3 cellular contexts compared by ENCODE assay signal in genomic region chr16:69886726-69887125, GRCh38.
TF ChIP-seq lines count a peak whose summit lies in the region.

No MANE protein-coding gene starts in this region.

TF ChIP-seq in HepG2, 621 proteins besides CTCF, POLR2A, EP300 and RAD21:
- TF ChIP-seq KLF9 (CRISPR knock-in tag; IDR thresholded peaks at IDR 0.05; ENCODE audit: low read depth): no peak
- TF ChIP-seq MAFK (conservative IDR thresholded peaks at IDR 0.05 in 1 of 2, IDR thresholded peaks at IDR 0.05 in 1 of 2; ENCODE audit: low read length in 2 of 2): peak; percentile 89 to 94
- peak; percentile 92 for TF ChIP-seq MAFF (IDR thresholded peaks at IDR 0.05; ENCODE audit: low read depth, low read length)
- TF ChIP-seq ZNF570 (CRISPR knock-in tag; IDR thresholded peaks at IDR 0.05; ENCODE audit: borderline replicate concordance): no peak
- TF ChIP-seq, protein P1, sequence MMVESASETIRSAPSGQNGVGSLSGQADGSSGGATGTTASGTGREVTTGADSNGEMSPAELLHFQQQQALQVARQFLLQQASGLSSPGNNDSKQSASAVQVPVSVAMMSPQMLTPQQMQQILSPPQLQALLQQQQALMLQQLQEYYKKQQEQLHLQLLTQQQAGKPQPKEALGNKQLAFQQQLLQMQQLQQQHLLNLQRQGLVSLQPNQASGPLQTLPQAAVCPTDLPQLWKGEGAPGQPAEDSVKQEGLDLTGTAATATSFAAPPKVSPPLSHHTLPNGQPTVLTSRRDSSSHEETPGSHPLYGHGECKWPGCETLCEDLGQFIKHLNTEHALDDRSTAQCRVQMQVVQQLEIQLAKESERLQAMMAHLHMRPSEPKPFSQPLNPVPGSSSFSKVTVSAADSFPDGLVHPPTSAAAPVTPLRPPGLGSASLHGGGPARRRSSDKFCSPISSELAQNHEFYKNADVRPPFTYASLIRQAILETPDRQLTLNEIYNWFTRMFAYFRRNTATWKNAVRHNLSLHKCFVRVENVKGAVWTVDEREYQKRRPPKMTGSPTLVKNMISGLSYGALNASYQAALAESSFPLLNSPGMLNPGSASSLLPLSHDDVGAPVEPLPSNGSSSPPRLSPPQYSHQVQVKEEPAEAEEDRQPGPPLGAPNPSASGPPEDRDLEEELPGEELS (CRISPR knock-in tag; IDR thresholded peaks at IDR 0.05): no peak
- no peak for TF ChIP-seq PHB2 (IDR thresholded peaks at IDR 0.05; ENCODE audit: partially characterized antibody)
- TF ChIP-seq POGZ (CRISPR knock-in tag; IDR thresholded peaks at IDR 0.05): no peak

TF ChIP-seq in IMR-90, 13 proteins besides CTCF, POLR2A, EP300 and RAD21:
- TF ChIP-seq RCOR1 (IDR thresholded peaks at IDR 0.05; ENCODE audit: insufficient replicate concordance, low read length) (no peak), MAFK (IDR thresholded peaks at IDR 0.05; ENCODE audit: low read depth, low read length) (peak; percentile 77), CHD1 (IDR thresholded peaks at IDR 0.05; ENCODE audit: low read depth, low read length) (no peak), SMC3 (IDR thresholded peaks at IDR 0.05; ENCODE audit: low read depth, low read length) (no peak)

TF ChIP-seq in GM23338, 12 proteins besides CTCF, POLR2A, EP300 and RAD21:
- TF ChIP-seq POLR2AphosphoS5 (IDR thresholded peaks at IDR 0.05; ENCODE audit: low read depth) (no peak), STAT1 (IDR thresholded peaks at IDR 0.05; ENCODE audit: unreplicated experiment) (no peak), NANOG (IDR thresholded peaks at IDR 0.05; ENCODE audit: borderline replicate concordance) (no peak), ZNF331 (CRISPR knock-in tag; IDR thresholded peaks at IDR 0.05; ENCODE audit: low read depth) (no peak), CREB1 (CRISPR knock-in tag; IDR thresholded peaks at IDR 0.05; ENCODE audit: low read depth) (no peak), EZH2 (IDR thresholded peaks at IDR 0.05; ENCODE audit: low read depth, unreplicated experiment) (no peak), EZH2phosphoT487 (IDR thresholded peaks at IDR 0.05; ENCODE audit: unreplicated experiment) (no peak), JUNB (IDR thresholded peaks at IDR 0.05; ENCODE audit: unreplicated experiment) (no peak), ZNF114 (CRISPR knock-in tag; IDR thresholded peaks at IDR 0.05) (no peak), ZNF462 (CRISPR knock-in tag; IDR thresholded peaks at IDR 0.05) (no peak)
- TF ChIP-seq, protein P2, sequence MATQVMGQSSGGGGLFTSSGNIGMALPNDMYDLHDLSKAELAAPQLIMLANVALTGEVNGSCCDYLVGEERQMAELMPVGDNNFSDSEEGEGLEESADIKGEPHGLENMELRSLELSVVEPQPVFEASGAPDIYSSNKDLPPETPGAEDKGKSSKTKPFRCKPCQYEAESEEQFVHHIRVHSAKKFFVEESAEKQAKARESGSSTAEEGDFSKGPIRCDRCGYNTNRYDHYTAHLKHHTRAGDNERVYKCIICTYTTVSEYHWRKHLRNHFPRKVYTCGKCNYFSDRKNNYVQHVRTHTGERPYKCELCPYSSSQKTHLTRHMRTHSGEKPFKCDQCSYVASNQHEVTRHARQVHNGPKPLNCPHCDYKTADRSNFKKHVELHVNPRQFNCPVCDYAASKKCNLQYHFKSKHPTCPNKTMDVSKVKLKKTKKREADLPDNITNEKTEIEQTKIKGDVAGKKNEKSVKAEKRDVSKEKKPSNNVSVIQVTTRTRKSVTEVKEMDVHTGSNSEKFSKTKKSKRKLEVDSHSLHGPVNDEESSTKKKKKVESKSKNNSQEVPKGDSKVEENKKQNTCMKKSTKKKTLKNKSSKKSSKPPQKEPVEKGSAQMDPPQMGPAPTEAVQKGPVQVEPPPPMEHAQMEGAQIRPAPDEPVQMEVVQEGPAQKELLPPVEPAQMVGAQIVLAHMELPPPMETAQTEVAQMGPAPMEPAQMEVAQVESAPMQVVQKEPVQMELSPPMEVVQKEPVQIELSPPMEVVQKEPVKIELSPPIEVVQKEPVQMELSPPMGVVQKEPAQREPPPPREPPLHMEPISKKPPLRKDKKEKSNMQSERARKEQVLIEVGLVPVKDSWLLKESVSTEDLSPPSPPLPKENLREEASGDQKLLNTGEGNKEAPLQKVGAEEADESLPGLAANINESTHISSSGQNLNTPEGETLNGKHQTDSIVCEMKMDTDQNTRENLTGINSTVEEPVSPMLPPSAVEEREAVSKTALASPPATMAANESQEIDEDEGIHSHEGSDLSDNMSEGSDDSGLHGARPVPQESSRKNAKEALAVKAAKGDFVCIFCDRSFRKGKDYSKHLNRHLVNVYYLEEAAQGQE (IDR thresholded peaks at IDR 0.05; ENCODE audit: unreplicated experiment): no peak
- TF ChIP-seq, protein P3, sequence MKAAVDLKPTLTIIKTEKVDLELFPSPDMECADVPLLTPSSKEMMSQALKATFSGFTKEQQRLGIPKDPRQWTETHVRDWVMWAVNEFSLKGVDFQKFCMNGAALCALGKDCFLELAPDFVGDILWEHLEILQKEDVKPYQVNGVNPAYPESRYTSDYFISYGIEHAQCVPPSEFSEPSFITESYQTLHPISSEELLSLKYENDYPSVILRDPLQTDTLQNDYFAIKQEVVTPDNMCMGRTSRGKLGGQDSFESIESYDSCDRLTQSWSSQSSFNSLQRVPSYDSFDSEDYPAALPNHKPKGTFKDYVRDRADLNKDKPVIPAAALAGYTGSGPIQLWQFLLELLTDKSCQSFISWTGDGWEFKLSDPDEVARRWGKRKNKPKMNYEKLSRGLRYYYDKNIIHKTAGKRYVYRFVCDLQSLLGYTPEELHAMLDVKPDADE (IDR thresholded peaks at IDR 0.05): no peak
